In genomic region chr6:148745926-148746325, GRCh38 we compare ENCODE assay signal across 8 cellular contexts. TPM values are rescaled to one million over a fixed set of nuclear protein-coding genes. Genes with fewer than 3 reads are reported as not detected.
DNase-seq lines count a peak whose midpoint lies in the region; ATAC-seq and TF ChIP-seq lines count a peak whose summit lies in the region.

No MANE protein-coding gene starts in this region.

- no peaks in the 10 kb centered on the region for H3K9me3 ChIP-seq in HCT116 (ENCODE audit: control insufficient read depth in 1 of 2, insufficient read depth in 1 of 2, low read depth in 1 of 2, low read length in 2 of 2)
- no peaks in the 10 kb centered on the region for H3K9me3 ChIP-seq in hepatocyte (ENCODE audit: low read depth)

- H3K27ac ChIP-seq in HCT116 (ENCODE audit: low read depth, low read length) (peak overlapping the region; percentile 73), hepatocyte (peak overlapping the region; percentile 60)

- peak overlapping the region; percentile 71 for H2AFZ ChIP-seq in HCT116 (ENCODE audit: low read depth, low read length, poor library complexity, severe bottlenecking)
- peak overlapping the region; percentile 79 for H2AFZ ChIP-seq in hepatocyte

- H3K27me3 ChIP-seq in HCT116 (ENCODE audit: insufficient read depth, low read length): no peaks in the 10 kb centered on the region
- no peaks in the 10 kb centered on the region for H3K27me3 ChIP-seq in hepatocyte

- BruUV-seq in HCT116 (replicated peaks; lab: Mats Ljungman, UMichigan): no TSS peak

- intact Hi-C loops in HCT116 (cut with micrococcal nuclease): loop anchor here (2.0 kb wide), 1 partner anchor 203 kb away; no protein-coding TSS in a partner anchor
- intact Hi-C loops in activated CD4-positive, alpha-beta memory T cell treated with anti-CD3 and anti-CD28 coated beads for 36 hours (cut with micrococcal nuclease): loop anchor here (1.0 to 5.0 kb wide), 7 partner anchors 12 to 686 kb away; no protein-coding TSS in a partner anchor

- peak overlapping the region; percentile 34 for H3K9ac ChIP-seq in HCT116 (ENCODE audit: low read length)

- TF ChIP-seq POLR2A in HCT116 (IDR thresholded peaks at IDR 0.05; ENCODE audit: borderline replicate concordance, extremely low read depth, insufficient read depth, insufficient read length): no peak

- CTCF ChIA-PET in HCT116 (lab: Charles Lee): no interaction called here
- CTCF ChIA-PET in activated CD4-positive, alpha-beta memory T cell treated with anti-CD3 and anti-CD28 coated beads for 36 hours (lab: Charles Lee): interaction anchor here (0.6 to 2.1 kb wide), 3 partner anchors 15 to 200 kb away, joined by 4 to 5 read pairs (median 5); no protein-coding TSS in a partner anchor

- H3K4me2 ChIP-seq in HCT116 (ENCODE audit: low read length) (peak overlapping the region; percentile 85), hepatocyte (peak overlapping the region; percentile 78)

- 22% methylated on average over 6 of the region's 6 CpGs for WGBS in hepatocyte (ENCODE audit: low lambda C conversion rate, missing lambda C conversion rate)

- no peak for TF ChIP-seq RAD21 in HCT116 (IDR thresholded peaks at IDR 0.05; ENCODE audit: low read depth)

- H3K27me3 Mint-ChIP-seq in activated CD4-positive, alpha-beta memory T cell treated with anti-CD3 and anti-CD28 coated beads for 36 hours: peaks cover 8% of the 10 kb centered on the region
- no peaks in the 10 kb centered on the region for H3K27me3 Mint-ChIP-seq in stimulated activated memory B cell treated with anti-CD40 and anti-IgM and Interleukin-4, amounts not matched to agents 10 μg/mL and 1 μg/mL and 100 μg/mL, for 72 hours

- RAD21 ChIA-PET in HCT116 (lab: Charles Lee; ENCODE audit: low non-redundant PET in 1 of 2, low total read pairs in 2 of 2, uncharacterized antibody in 2 of 2, unreplicated experiment in 2 of 2): no interaction called here

- H3K79me2 ChIP-seq in HCT116 (ENCODE audit: insufficient read depth, low read length) (no peaks in the 10 kb centered on the region), hepatocyte (peaks cover 17% of the 10 kb centered on the region)

- H3K4me3 Mint-ChIP-seq in activated CD4-positive, alpha-beta memory T cell treated with anti-CD3 and anti-CD28 coated beads for 36 hours: peak overlapping the region; percentile 88
- H3K4me3 Mint-ChIP-seq in stimulated activated memory B cell treated with anti-CD40 and anti-IgM and Interleukin-4, amounts not matched to agents 10 μg/mL and 1 μg/mL and 100 μg/mL, for 72 hours: peak overlapping the region; percentile 100

- H3K9me2 ChIP-seq in HCT116 (ENCODE audit: insufficient read depth) (no peaks in the 10 kb centered on the region), hepatocyte (replicated peaks; ENCODE audit: insufficient read depth) (no peaks in the 10 kb centered on the region)

- ATAC-seq in HCT116 (peak; percentile 0; the same call in 1 of the 2 replicates), GM21717 (IDR thresholded peaks at IDR 0.05; ENCODE audit: unreplicated experiment) (no peak), HG03095 (IDR thresholded peaks at IDR 0.05; ENCODE audit: unreplicated experiment) (no peak)
- no peak for ATAC-seq in stimulated activated memory B cell treated with anti-CD40 and anti-IgM and Interleukin-4, amounts not matched to agents 10 μg/mL and 1 μg/mL and 100 μg/mL, for 72 hours

- no peak overlapping the region for H3K27ac Mint-ChIP-seq in activated CD4-positive, alpha-beta memory T cell treated with anti-CD3 and anti-CD28 coated beads for 36 hours
- peak overlapping the region; percentile 92 for H3K27ac Mint-ChIP-seq in stimulated activated memory B cell treated with anti-CD40 and anti-IgM and Interleukin-4, amounts not matched to agents 10 μg/mL and 1 μg/mL and 100 μg/mL, for 72 hours

- DNase-seq in HCT116 (ENCODE audit: low read depth, low spot score) (no peak), hepatocyte (ENCODE audit: low spot score) (no peak), NCI-H128 (lab: John Stamatoyannopoulos, UW; ENCODE audit: unreplicated experiment) (no peak), anterior cingulate cortex (lab: John Stamatoyannopoulos, UW) (no peak)
- no peak for DNase-seq in activated CD4-positive, alpha-beta memory T cell treated with anti-CD3 and anti-CD28 coated beads for 36 hours

- H3K4me1 ChIP-seq in HCT116 (ENCODE audit: control insufficient read depth in 1 of 2, insufficient read depth in 2 of 2, low read length in 2 of 2): peaks cover 8 to 15% of the 10 kb centered on the region in 2 experiments
- peaks cover 5% of the 10 kb centered on the region for H3K4me1 ChIP-seq in hepatocyte (ENCODE audit: insufficient read depth)

- H3K9me3 Mint-ChIP-seq in activated CD4-positive, alpha-beta memory T cell treated with anti-CD3 and anti-CD28 coated beads for 36 hours: no peaks in the 10 kb centered on the region
- H3K9me3 Mint-ChIP-seq in stimulated activated memory B cell treated with anti-CD40 and anti-IgM and Interleukin-4, amounts not matched to agents 10 μg/mL and 1 μg/mL and 100 μg/mL, for 72 hours: no peaks in the 10 kb centered on the region

- POLR2A ChIA-PET in HCT116 (lab: Charles Lee): no interaction called here
- POLR2A ChIA-PET in activated CD4-positive, alpha-beta memory T cell treated with anti-CD3 and anti-CD28 coated beads for 36 hours (lab: Charles Lee): no interaction called here

- peak overlapping the region; percentile 76 to 78 for H3K4me3 ChIP-seq in HCT116 (replicated peaks in 1 of 2; ENCODE audit: low read depth in 1 of 2, low read length in 2 of 2)
- H3K4me3 ChIP-seq in hepatocyte: peak overlapping the region; percentile 96

- H3K36me3 Mint-ChIP-seq in activated CD4-positive, alpha-beta memory T cell treated with anti-CD3 and anti-CD28 coated beads for 36 hours: peaks cover 2% of the 10 kb centered on the region
- H3K36me3 Mint-ChIP-seq in stimulated activated memory B cell treated with anti-CD40 and anti-IgM and Interleukin-4, amounts not matched to agents 10 μg/mL and 1 μg/mL and 100 μg/mL, for 72 hours: no peaks in the 10 kb centered on the region

- no peaks in the 10 kb centered on the region for H4K20me1 ChIP-seq in HCT116 (ENCODE audit: insufficient read depth)
- peaks cover 5% of the 10 kb centered on the region for H4K20me1 ChIP-seq in hepatocyte (ENCODE audit: insufficient read depth, poor library complexity, severe bottlenecking)

- H3K36me3 ChIP-seq in HCT116 (ENCODE audit: control insufficient read depth in 1 of 2, insufficient read depth in 2 of 2, low read length in 2 of 2) (no peaks in the 10 kb centered on the region), hepatocyte (replicated peaks; ENCODE audit: insufficient read depth, low read depth) (no peaks in the 10 kb centered on the region)

- peaks cover 28% of the 10 kb centered on the region for H3K4me1 Mint-ChIP-seq in activated CD4-positive, alpha-beta memory T cell treated with anti-CD3 and anti-CD28 coated beads for 36 hours (ENCODE audit: low read depth)
- H3K4me1 Mint-ChIP-seq in stimulated activated memory B cell treated with anti-CD40 and anti-IgM and Interleukin-4, amounts not matched to agents 10 μg/mL and 1 μg/mL and 100 μg/mL, for 72 hours: peaks cover 43% of the 10 kb centered on the region

- TF ChIP-seq CTCF in HCT116 (IDR thresholded peaks at IDR 0.05 in 2 of 3, conservative IDR thresholded peaks at IDR 0.05 in 1 of 3; ENCODE audit: borderline replicate concordance in 1 of 3, insufficient read depth in 1 of 3, low read depth in 2 of 3, low read length in 2 of 3) (no peak), hepatocyte (IDR thresholded peaks at IDR 0.05; ENCODE audit: poor library complexity) (no peak)

TF ChIP-seq in HCT116, 20 proteins besides CTCF, POLR2A, EP300 and RAD21 (continues in another document):
- TF ChIP-seq REST (IDR thresholded peaks at IDR 0.05; ENCODE audit: low read depth) (no peak), MAX (IDR thresholded peaks at IDR 0.05) (no peak)

RNA-seq across cellular contexts. Expression of gene UST, which starts 0.9 kb away (rescaled TPM):
- total RNA-seq in HCT116 (2021; ENCODE audit: unreplicated experiment): 6.1 TPM
- polyA plus RNA-seq in HCT116 (2012): 2.5 and 3.7 TPM in 2 replicates
- 1 to 10 TPM; 3.7 to 4.9 TPM for total RNA-seq in activated CD4-positive, alpha-beta memory T cell treated with anti-CD3 and anti-CD28 coated beads for 36 hours
- 11.7 and 13.4 TPM in 2 replicates for total RNA-seq in hepatocyte
- 7.0 and 8.0 TPM in 2 replicates for polyA plus RNA-seq in hepatocyte
